1 cellular context compared by ENCODE assay signal in the genomic region with DNA sequence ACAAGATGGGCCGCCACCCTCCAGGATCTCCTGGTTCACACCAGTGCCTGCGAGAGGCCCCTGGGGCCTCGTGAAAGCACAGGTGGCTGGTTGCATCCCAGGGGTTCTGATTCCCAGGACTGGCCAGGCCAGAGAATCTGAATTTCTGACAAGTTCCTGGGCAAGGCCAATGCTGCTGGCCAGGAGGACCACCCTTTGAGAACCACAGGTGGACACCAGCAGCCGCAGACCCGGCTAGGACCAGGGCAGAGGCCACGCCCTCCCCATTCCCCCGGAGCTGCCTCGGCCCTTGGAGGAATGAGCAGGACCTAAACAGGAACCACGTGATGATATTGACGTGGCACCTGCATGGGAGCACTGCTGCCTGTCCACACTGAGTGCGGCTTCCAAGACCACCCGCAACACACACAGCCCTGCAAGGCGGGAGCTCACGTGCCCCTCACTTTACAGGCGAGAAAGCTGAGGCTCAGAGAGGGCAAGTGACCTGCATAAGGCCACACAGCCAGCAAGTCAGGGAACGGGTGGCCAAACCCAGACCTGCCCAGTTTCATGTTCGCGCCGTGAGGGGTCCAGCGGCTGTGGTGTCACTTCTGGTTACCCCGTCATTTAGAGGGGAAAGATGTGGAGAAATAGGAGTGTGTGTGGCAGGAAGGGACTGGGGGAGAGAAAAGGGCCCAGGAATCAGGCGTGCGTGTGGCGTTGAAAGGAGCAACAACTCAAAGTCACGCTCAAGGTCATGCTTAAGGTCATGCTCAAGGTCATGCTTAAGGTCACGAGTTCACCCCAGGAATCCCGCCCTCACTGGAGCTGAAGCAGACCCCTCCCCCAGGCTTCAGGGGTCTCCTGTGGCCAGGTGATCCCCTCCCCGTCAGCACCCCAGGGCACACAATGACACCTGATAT.
TF ChIP-seq lines count a peak whose summit lies in the region.

No MANE protein-coding gene starts in this region.

TF ChIP-seq in K562, 482 proteins besides CTCF, POLR2A, EP300 and RAD21 (continued from another document):
- 0 out of 4 replicates have a peak, but pooled peaks of 1 of the 2 experiments have one; percentile 2 for TF ChIP-seq FOXA3 (CRISPR knock-in tag; conservative IDR thresholded peaks at IDR 0.05 in 1 of 2, IDR thresholded peaks at IDR 0.05 in 1 of 2)
- peak; percentile 88 for TF ChIP-seq ZFP36 (IDR thresholded peaks at IDR 0.05; ENCODE audit: low read depth, low read length, partially characterized antibody)
- no peak for TF ChIP-seq RERE (CRISPR knock-in tag; IDR thresholded peaks at IDR 0.05; ENCODE audit: borderline replicate concordance)
- peak; percentile 68 for TF ChIP-seq RBM25 (IDR thresholded peaks at IDR 0.05; ENCODE audit: low read depth, low read length, severe bottlenecking)
- TF ChIP-seq SMARCA5 (IDR thresholded peaks at IDR 0.05), result 0 out of 2 replicates have a peak, but pooled peaks have one; percentile 58
- TF ChIP-seq ESRRA (IDR thresholded peaks at IDR 0.05; ENCODE audit: borderline replicate concordance, low read depth), result peak; percentile 95
- peak; percentile 37; the same call in 1 of the 2 replicates for TF ChIP-seq CBX1 (IDR thresholded peaks at IDR 0.05; ENCODE audit: low read depth)
- peak; percentile 88 for TF ChIP-seq ZBTB33 (CRISPR knock-in tag; IDR thresholded peaks at IDR 0.05)
- TF ChIP-seq KDM1A (IDR thresholded peaks at IDR 0.05), result peak; percentile 20 to 53; a peak in 2 of 4 replicates
- no peak for TF ChIP-seq MTA2 (IDR thresholded peaks at IDR 0.05; ENCODE audit: low read depth)
- TF ChIP-seq TAF7 (tag; IDR thresholded peaks at IDR 0.05), result no peak
- TF ChIP-seq FOXJ2 (tag; IDR thresholded peaks at IDR 0.05), result no peak
- TF ChIP-seq USF2 (CRISPR knock-in tag; IDR thresholded peaks at IDR 0.05), result peak; percentile 33
